Comparison of ENCODE assay signal across 8 cellular contexts in the genomic region with DNA sequence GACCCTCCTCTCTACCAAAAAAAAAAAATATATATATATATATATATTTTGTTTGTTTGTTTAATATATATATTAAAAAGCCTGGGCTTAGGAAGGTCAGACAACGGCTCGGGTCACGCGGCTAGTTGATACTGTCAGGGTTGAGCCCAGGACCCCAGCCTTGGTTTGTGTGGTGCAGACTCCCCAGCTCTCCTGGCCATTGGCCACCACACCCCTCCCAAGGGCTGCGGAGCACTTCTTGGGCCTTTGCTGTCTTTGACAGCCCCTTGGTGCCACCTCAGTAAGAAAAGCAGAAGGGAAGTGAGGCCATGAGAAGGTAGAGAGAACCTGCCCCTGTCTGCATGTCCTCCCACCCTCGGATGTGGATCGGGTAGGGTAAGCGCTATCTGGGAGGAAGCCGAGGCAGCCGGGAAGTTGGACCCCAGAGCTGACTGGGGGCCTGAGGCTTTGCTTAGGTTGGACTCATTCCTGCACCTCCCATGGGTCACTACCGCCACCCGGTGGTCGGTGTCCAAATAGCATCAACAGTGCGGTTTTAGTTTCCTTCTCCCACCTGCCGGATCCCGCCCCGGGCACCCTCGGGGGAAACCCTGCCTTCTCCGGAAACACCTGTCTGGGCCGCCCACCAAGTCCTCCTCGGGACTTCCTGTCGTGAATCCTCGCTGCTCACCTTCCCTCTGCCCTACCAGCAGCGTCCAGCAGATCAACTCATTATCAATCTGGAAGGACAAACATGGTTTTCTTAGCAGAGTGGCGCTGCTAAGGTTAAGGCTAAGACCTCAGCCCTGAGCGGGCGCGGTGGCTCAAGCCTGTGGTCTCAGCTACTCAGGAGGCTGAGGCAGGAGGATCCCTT. TPM values are rescaled to one million over a fixed set of nuclear protein-coding genes. Genes with fewer than 3 reads are reported as not detected.
DNase-seq lines count a peak whose midpoint lies in the region; ATAC-seq, FAIRE-seq and TF ChIP-seq lines count a peak whose summit lies in the region.

No MANE protein-coding gene starts in this region.

- H3K4me3 ChIP-seq in astrocyte of the spinal cord (ENCODE audit: low read depth, low read length) (peak overlapping the region; percentile 37), iPS DF 6.9 (ENCODE audit: low read length) (no peak overlapping the region; the same call in 1 of the 2 replicates), skeletal muscle satellite cell (ENCODE audit: low read length) (peak overlapping the region; percentile 71)

- peaks cover 25% of the 10 kb centered on the region for H3K27me3 ChIP-seq in iPS DF 6.9 (ENCODE audit: control insufficient read depth, insufficient read depth, low read length)
- H3K27me3 ChIP-seq in skeletal muscle satellite cell (ENCODE audit: control insufficient read depth, insufficient read depth, low read length) = peaks cover 36% of the 10 kb centered on the region

- no peak overlapping the region for H3K9ac ChIP-seq in skeletal muscle satellite cell (ENCODE audit: low read depth, low read length)

- ATAC-seq in HG02943 (IDR thresholded peaks at IDR 0.05; ENCODE audit: low read depth, unreplicated experiment) = peak; percentile 92

- H3K4me1 ChIP-seq in iPS DF 6.9 (ENCODE audit: control insufficient read depth, insufficient read depth, low read length) (peaks cover 2% of the 10 kb centered on the region; the same call in 1 of the 2 replicates), skeletal muscle satellite cell (ENCODE audit: control insufficient read depth, insufficient read depth, low read length) (no peaks in the 10 kb centered on the region)

- H3K4me2 ChIP-seq in skeletal muscle satellite cell (ENCODE audit: low read length) = peak overlapping the region; percentile 92

- no peaks in the 10 kb centered on the region for H3K36me3 ChIP-seq in iPS DF 6.9 (ENCODE audit: control insufficient read depth, insufficient read depth, low read length)
- H3K36me3 ChIP-seq in skeletal muscle satellite cell (ENCODE audit: insufficient read depth, low read length) = no peaks in the 10 kb centered on the region

- FAIRE-seq in GM18507 (lab: Jason Lieb, UNC) = peak; percentile 95

- H3K27ac ChIP-seq in 22Rv1 (no peak overlapping the region), iPS DF 6.9 (ENCODE audit: low read length) (no peak overlapping the region)

- DNase-seq in GM18507 (ENCODE audit: extremely low spot score, insufficient read length, low read depth) (peak; percentile 76), NCI-H146 treated with DMSO at 0.1 percent for 48 hours (lab: John Stamatoyannopoulos, UW; ENCODE audit: unreplicated experiment) (peak; percentile 89), T-helper 9 cell (peak; percentile 82), astrocyte of the spinal cord (ENCODE audit: low read depth, low spot score) (peak; percentile 61), iPS DF 6.9 (ENCODE audit: low read depth, low spot score) (peak; percentile 88)

- no CpG with 5 or more reads among the region's 28 CpGs for WGBS in iPS DF 6.9 (ENCODE audit: insufficient coverage, insufficient read length)

- peak; percentile 98 for TF ChIP-seq CTCF in 22Rv1 (IDR thresholded peaks at IDR 0.05)
- peak; percentile 90 for TF ChIP-seq CTCF in astrocyte of the spinal cord (IDR thresholded peaks at IDR 0.05; ENCODE audit: low read depth, low read length)

- H3K9me3 ChIP-seq in iPS DF 6.9 (ENCODE audit: control insufficient read depth, insufficient read depth, low read length) (no peaks in the 10 kb centered on the region), skeletal muscle satellite cell (replicated peaks; ENCODE audit: low read length) (no peaks in the 10 kb centered on the region)

- in situ Hi-C loops in astrocyte of the spinal cord (cut with HindIII; ENCODE audit: low sequenced_read_pairs) = no loop called here

RNA-seq across cellular contexts. Expression of a gene that starts 29.8 kb away (rescaled TPM):
- total RNA-seq in skeletal muscle satellite cell (2012; rRNA removed) = 37.8 and 41.7 TPM in 2 replicates

RNA-seq across cellular contexts. Expression of a gene that starts 49.4 kb away (rescaled TPM):
- not detected in 2 replicates for total RNA-seq in skeletal muscle satellite cell (2012; rRNA removed)
